ENCODE assay signal across 8 cellular contexts in the genomic region with DNA sequence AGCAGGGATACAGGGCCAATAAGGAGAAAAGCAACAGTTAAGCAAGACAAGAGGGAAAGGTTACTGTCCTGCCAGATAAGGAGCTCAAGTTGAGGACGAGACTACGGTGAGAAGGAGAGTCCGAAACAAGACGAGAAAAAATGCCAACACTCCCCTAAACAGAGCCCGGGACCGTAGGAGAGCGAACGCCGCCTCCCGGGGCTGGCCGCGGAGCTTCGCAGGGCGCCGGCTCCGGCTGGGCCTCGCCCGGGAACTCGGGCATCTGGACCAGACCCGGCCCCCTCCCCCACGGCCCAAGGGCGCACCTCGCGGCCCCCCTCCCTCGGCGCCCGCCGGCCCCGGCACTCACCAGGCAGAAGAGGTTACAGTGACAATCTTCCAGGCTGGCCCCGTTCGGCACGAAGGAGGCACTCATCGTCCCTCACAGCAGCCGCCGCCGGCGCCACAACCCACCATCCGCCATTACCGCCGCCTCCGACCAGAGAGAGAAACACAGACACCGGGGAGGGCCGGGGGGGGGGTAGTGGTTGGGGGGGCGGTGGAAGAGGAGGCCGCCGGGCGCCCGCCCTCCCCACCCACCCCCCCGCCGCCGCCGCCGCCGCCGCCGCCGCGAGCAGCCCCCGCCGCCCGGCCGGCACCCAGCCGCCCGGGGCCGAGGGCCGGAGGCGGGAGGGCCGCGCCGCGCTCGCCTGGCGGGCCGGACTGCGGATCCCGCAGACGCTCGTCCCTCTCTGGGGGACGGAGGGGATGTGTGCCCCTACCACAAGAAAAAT. TPM values are rescaled to one million over a fixed set of nuclear protein-coding genes. Genes with fewer than 3 reads are reported as not detected.
DNase-seq lines count a peak whose midpoint lies in the region; ATAC-seq and TF ChIP-seq lines count a peak whose summit lies in the region.

MED13 (minus strand) TSS at position 488 of the 773 bp plus-strand sequence; CDS start at position 415, 73 bp downstream.

- H3K27me3 ChIP-seq in GM06990 (replicated peaks; ENCODE audit: control insufficient read depth, insufficient read depth, low read length) (no peaks in the 10 kb centered on the region), OCI-LY3 (ENCODE audit: low read depth, low read length) (no peaks in the 10 kb centered on the region), esophagus (ENCODE audit: control insufficient read depth in 1 of 2, insufficient read depth in 2 of 2, low read length in 2 of 2) (no peaks in the 10 kb centered on the region), muscle layer of duodenum (ENCODE audit: low read depth, low read length) (no peaks in the 10 kb centered on the region)

- H3K36me3 Mint-ChIP-seq in activated T-cell treated with anti-CD3 and anti-CD28 coated beads, Interleukin-2, amount 50 U/mL, for 4 hours (ENCODE audit: insufficient read depth) = peaks cover 11% of the 10 kb centered on the region

- WGBS in esophagus, 2 donors = 0 to 1% methylated on average over 32 to 74 of the region's 79 CpGs

- peak within 1 kb of the TSS; percentile 93 for H3K4me2 ChIP-seq in OCI-LY3 (ENCODE audit: low read length)

- H3K4me3 Mint-ChIP-seq in activated T-cell treated with anti-CD3 and anti-CD28 coated beads, Interleukin-2, amount 50 U/mL, for 4 hours = peak within 1 kb of the TSS; percentile 97

- H3K4me1 Mint-ChIP-seq in activated T-cell treated with anti-CD3 and anti-CD28 coated beads, Interleukin-2, amount 50 U/mL, for 4 hours (ENCODE audit: low read depth) = peaks cover 33% of the 10 kb centered on the region

- H3K4me1 ChIP-seq in OCI-LY3 (ENCODE audit: low read length) (peaks cover 33% of the 10 kb centered on the region), esophagus (ENCODE audit: control insufficient read depth in 2 of 2, insufficient read depth in 2 of 2, low read length in 1 of 2) (no peaks in the 10 kb centered on the region), muscle layer of duodenum (ENCODE audit: control insufficient read depth in 1 of 2, insufficient read depth in 2 of 2, low read length in 2 of 2) (peaks cover 24 to 27% of the 10 kb centered on the region in 2 donors)

- ATAC-seq in HG02610 (IDR thresholded peaks at IDR 0.05; ENCODE audit: unreplicated experiment) (peak; percentile 25), HG03039 (IDR thresholded peaks at IDR 0.05; ENCODE audit: unreplicated experiment) (no peak)
- peak; percentile 37 to 38 for ATAC-seq in activated T-cell treated with anti-CD3 and anti-CD28 coated beads, Interleukin-2, amount 50 U/mL, for 4 hours

- TF ChIP-seq CTCF in GM06990 (IDR thresholded peaks at IDR 0.05; ENCODE audit: insufficient read depth, low read length, poor library complexity, severe bottlenecking) (no peak), OCI-LY3 (IDR thresholded peaks at IDR 0.05; ENCODE audit: low read depth, low read length) (no peak)

- H3K9me3 Mint-ChIP-seq in activated T-cell treated with anti-CD3 and anti-CD28 coated beads, Interleukin-2, amount 50 U/mL, for 4 hours = no peaks in the 10 kb centered on the region

- peak; percentile 71 for DNase-seq in GM06990 (ENCODE audit: extremely low read depth, insufficient read length)
- peak; percentile 43 for DNase-seq in activated T-cell treated with anti-CD3 and anti-CD28 coated beads, Interleukin-2, amount 50 U/mL, for 4 hours
- DNase-seq in stimulated activated CD8-positive, alpha-beta memory T cell treated with anti-CD3 and anti-CD28 coated beads, Interleukin-7, amount 100 ng/mL, for 24 hours (ENCODE audit: low read depth) = peak; percentile 24

- peak within 1 kb of the TSS; percentile 97 for H2AFZ ChIP-seq in OCI-LY3 (ENCODE audit: low read depth, low read length)

- H4K20me1 ChIP-seq in OCI-LY3 (ENCODE audit: insufficient read depth, low read length) = peaks cover 34% of the 10 kb centered on the region

- peaks cover 56% of the 10 kb centered on the region for H3K79me2 ChIP-seq in OCI-LY3 (ENCODE audit: low read length)

- H3K9me3 ChIP-seq in OCI-LY3 (ENCODE audit: insufficient read depth, low read length) (no peaks in the 10 kb centered on the region), esophagus (ENCODE audit: control insufficient read depth in 2 of 2, insufficient read depth in 1 of 2, low read depth in 1 of 2, low read length in 1 of 2) (no peaks in the 10 kb centered on the region), muscle layer of duodenum (ENCODE audit: control insufficient read depth in 1 of 2, low read length in 2 of 2) (no peaks in the 10 kb centered on the region)

- peak within 1 kb of the TSS; percentile 99 for H3K4me3 ChIP-seq in GM06990 (replicated peaks; ENCODE audit: low read depth, low read length)
- peak within 1 kb of the TSS; percentile 90 for H3K4me3 ChIP-seq in OCI-LY3 (ENCODE audit: low read length)
- H3K4me3 ChIP-seq in esophagus (ENCODE audit: low read depth in 1 of 2, low read length in 2 of 2) = peak within 1 kb of the TSS; percentile 81 to 92
- peak within 1 kb of the TSS; percentile 95 to 98 for H3K4me3 ChIP-seq in muscle layer of duodenum (ENCODE audit: low read depth in 1 of 2, low read length in 2 of 2)

- H3K9ac ChIP-seq in OCI-LY3 (ENCODE audit: low read length) = peak within 1 kb of the TSS; percentile 94

- H3K27me3 Mint-ChIP-seq in activated T-cell treated with anti-CD3 and anti-CD28 coated beads, Interleukin-2, amount 50 U/mL, for 4 hours (ENCODE audit: low read depth) = no peaks in the 10 kb centered on the region

- peak within 1 kb of the TSS; percentile 82 for H3K27ac ChIP-seq in OCI-LY3 (ENCODE audit: low read length)
- peak within 1 kb of the TSS; percentile 97 for H3K27ac ChIP-seq in esophagus (ENCODE audit: low read depth in 2 of 2, low read length in 1 of 2)
- H3K27ac ChIP-seq in muscle layer of duodenum (ENCODE audit: low read length) = peak within 1 kb of the TSS; percentile 95

- H3K36me3 ChIP-seq in GM06990 (ENCODE audit: control insufficient read depth, insufficient read depth, low read length) (peaks cover 1% of the 10 kb centered on the region), OCI-LY3 (replicated peaks; ENCODE audit: low read depth, low read length) (peaks cover 21% of the 10 kb centered on the region), esophagus (ENCODE audit: control insufficient read depth in 2 of 2, insufficient read depth in 2 of 2, low read length in 1 of 2) (peaks cover 0 to 2% of the 10 kb centered on the region in 2 donors), muscle layer of duodenum (ENCODE audit: control insufficient read depth in 1 of 2, insufficient read depth in 2 of 2, low read length in 2 of 2) (peaks cover 0 to 19% of the 10 kb centered on the region in 2 donors)

RNA-seq across cellular contexts. Expression of gene MED13, which starts in this region (rescaled TPM):
- 10 to 100 TPM; 45.6 to 51.7 (median 51.0) TPM for total RNA-seq in activated T-cell treated with anti-CD3 and anti-CD28 coated beads, Interleukin-2, amount 50 U/mL, for 4 hours
- 1 to 10 TPM; 6.5 to 7.1 TPM for polyA plus RNA-seq in esophagus
